ENCODE assay signal across 9 cellular contexts in genomic region chr9:126239515-126239914, GRCh38.
"Had no signal": no experiment of that assay in that cellular context is flagged by ENCODE, and none has a peak within 500 bp of the region (broad histone marks: within the 10 kb centered on the region; RNA-seq: fewer than 3 reads in every experiment).

No MANE protein-coding gene starts in this region.

- H3K4me3 Mint-ChIP-seq: HFFc6, IgD-negative memory B cell had no signal

- H3K27me3 Mint-ChIP-seq: IgD-negative memory B cell had no signal

- H3K36me3 Mint-ChIP-seq: IgD-negative memory B cell had no signal

- H3K4me1 ChIP-seq: HAP-1 had no signal

- ATAC-seq: HCT116, HepG2 had no signal

- H3K27ac Mint-ChIP-seq: HFFc6 had no signal

- H3K36me3 ChIP-seq: HAP-1 had no signal

- H3K27ac ChIP-seq: GM23248, HL-60 had no signal

- H2AFZ ChIP-seq: GM23248 had no signal

- H3K9ac ChIP-seq: GM23248 had no signal

- DNase-seq: GM23248, GOT3, H7, HFFc6 had no signal

- H3K4me3 ChIP-seq: GM23248, HAP-1 had no signal
